1 cellular context compared by ENCODE assay signal in genomic region chr13:73913043-73913740, GRCh38.
TF ChIP-seq lines count a peak whose summit lies in the region.

No MANE protein-coding gene starts in this region.

TF ChIP-seq in HepG2, 621 proteins besides CTCF, POLR2A, EP300 and RAD21 (continued from another document):
- TF ChIP-seq MTERF4 (CRISPR knock-in tag; IDR thresholded peaks at IDR 0.05) = no peak
TF ChIP-seq in HepG2: peak in this region for 0.
